In genomic region chr20:63009044-63009961, GRCh38 we compare ENCODE assay signal across 1 cellular context.
TF ChIP-seq lines count a peak whose summit lies in the region.

No MANE protein-coding gene starts in this region.

TF ChIP-seq in HEK293, 187 proteins besides CTCF, POLR2A, EP300 and RAD21 (continued from another document):
- no peak for TF ChIP-seq ZBTB49 (tag by site-specific recombination; IDR thresholded peaks at IDR 0.05; ENCODE audit: low read depth)
- no peak for TF ChIP-seq PRDM10 (tag by site-specific recombination; IDR thresholded peaks at IDR 0.05)
- 0 out of 2 replicates have a peak, but pooled peaks have one; percentile 29 for TF ChIP-seq ZNF501 (tag by site-specific recombination; IDR thresholded peaks at IDR 0.05)
- no peak for TF ChIP-seq ZBTB6 (tag by site-specific recombination; IDR thresholded peaks at IDR 0.05)
- TF ChIP-seq ZIC2 (tag by site-specific recombination; IDR thresholded peaks at IDR 0.05): peak; percentile 94
- peak; percentile 56; the same call in 1 of the 2 replicates for TF ChIP-seq ZEB2 (tag by site-specific recombination; IDR thresholded peaks at IDR 0.05)
- TF ChIP-seq ZNF146 (tag by site-specific recombination; IDR thresholded peaks at IDR 0.05): no peak
- TF ChIP-seq ZSCAN30 (tag by site-specific recombination; IDR thresholded peaks at IDR 0.05): peak; percentile 64; the same call in 1 of the 2 replicates
- TF ChIP-seq KLF1 (tag by site-specific recombination; IDR thresholded peaks at IDR 0.05): no peak; the same call in 1 of the 2 replicates
- TF ChIP-seq ZNF449 (tag by site-specific recombination; IDR thresholded peaks at IDR 0.05): peak; percentile 14; the same call in 1 of the 2 replicates
- TF ChIP-seq ZXDB (tag by site-specific recombination; IDR thresholded peaks at IDR 0.05): peak; percentile 88
- no peak for TF ChIP-seq HOXD13 (CRISPR knock-in tag; IDR thresholded peaks at IDR 0.05; ENCODE audit: borderline replicate concordance)
- no peak for TF ChIP-seq HIC1 (tag by site-specific recombination; IDR thresholded peaks at IDR 0.05)
- 0 out of 2 replicates have a peak, but pooled peaks have one; percentile 25 for TF ChIP-seq ZFP37 (tag by site-specific recombination; IDR thresholded peaks at IDR 0.05)
- TF ChIP-seq ZNF341 (tag by site-specific recombination; IDR thresholded peaks at IDR 0.05; ENCODE audit: low read depth): peak; percentile 42; the same call in 1 of the 2 replicates
- peak; percentile 24; the same call in 1 of the 2 replicates for TF ChIP-seq ZNF121 (tag by site-specific recombination; IDR thresholded peaks at IDR 0.05)
- TF ChIP-seq SP7 (tag by site-specific recombination; IDR thresholded peaks at IDR 0.05): 0 out of 2 replicates have a peak, but pooled peaks have one; percentile 29
- TF ChIP-seq KLF16 (tag by site-specific recombination; IDR thresholded peaks at IDR 0.05): peak; percentile 71
- no peak for TF ChIP-seq PRDM2 (tag by site-specific recombination; IDR thresholded peaks at IDR 0.05; ENCODE audit: borderline replicate concordance)
